Comparison of ENCODE assay signal across 8 cellular contexts in the genomic region with DNA sequence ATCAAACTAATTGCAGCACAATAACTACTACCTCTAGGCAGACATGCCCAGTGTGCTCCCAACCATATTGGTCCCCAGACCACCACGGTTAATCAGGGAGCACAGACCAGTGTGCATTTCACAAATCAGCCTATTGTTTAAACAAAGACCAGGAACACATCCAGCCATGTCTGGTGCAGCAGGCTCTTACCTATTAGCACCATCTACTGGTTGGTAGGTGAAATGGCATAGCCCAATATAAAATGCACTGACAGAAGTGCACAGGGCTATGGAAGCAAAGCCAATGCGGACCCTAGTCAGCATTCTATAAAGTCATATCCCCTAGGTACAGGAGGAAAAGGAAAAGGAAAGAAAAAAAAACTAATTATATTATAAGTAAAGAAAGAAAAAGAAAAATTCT. TPM values are rescaled to one million over a fixed set of nuclear protein-coding genes. Genes with fewer than 3 reads are reported as not detected.
DNase-seq lines count a peak whose midpoint lies in the region; ATAC-seq and TF ChIP-seq lines count a peak whose summit lies in the region.

No MANE protein-coding gene starts in this region.

- no peaks in the 10 kb centered on the region for H3K4me1 ChIP-seq in esophagus muscularis mucosa

- H3K4me3 ChIP-seq in esophagus muscularis mucosa, result no peak overlapping the region

- TF ChIP-seq CTCF in esophagus muscularis mucosa (IDR thresholded peaks at IDR 0.05), result peak; percentile 16 to 46 (median 35)

- WGBS in esophagus muscularis mucosa, result 8% methylated on average over 2 of the region's 2 CpGs

- TF ChIP-seq POLR2A in esophagus muscularis mucosa (IDR thresholded peaks at IDR 0.05; ENCODE audit: low read depth), result no peak

- no peak overlapping the region for H3K27ac ChIP-seq in esophagus muscularis mucosa (replicated peaks in 1 of 4)

- no peaks in the 10 kb centered on the region for H3K36me3 ChIP-seq in esophagus muscularis mucosa

- peak; percentile 94 for ATAC-seq in GM21717 (IDR thresholded peaks at IDR 0.05; ENCODE audit: unreplicated experiment)

- intact Hi-C loops in esophagus muscularis mucosa (cut with DNase I), result no loop called here

- peak; percentile 0 for DNase-seq in activated CD8-positive, alpha-beta memory T cell treated with anti-CD3 and anti-CD28 coated beads, Interleukin-2, amount 50 U/mL, for 1 hour (ENCODE audit: extremely low read depth)
- DNase-seq in activated CD8-positive, alpha-beta memory T cell treated with anti-CD3 and anti-CD28 coated beads, Interleukin-2, amount 50 U/mL, for 48 hours, result no peak
- peak; percentile 55 for DNase-seq in HT-29 (ENCODE audit: low spot score)
- peak; percentile 58 for DNase-seq in OCI-M1 (lab: John Stamatoyannopoulos, UW)
- DNase-seq in esophagus muscularis mucosa (ENCODE audit: extremely low spot score), result no peak
- DNase-seq in retina, result peak; percentile 12
- DNase-seq in NCI-H187 (lab: John Stamatoyannopoulos, UW), result no peak

- H3K9me3 ChIP-seq in esophagus muscularis mucosa, result no peaks in the 10 kb centered on the region

- no peak for TF ChIP-seq EP300 in esophagus muscularis mucosa (IDR thresholded peaks at IDR 0.05)

- no peaks in the 10 kb centered on the region for H3K27me3 ChIP-seq in esophagus muscularis mucosa

RNA-seq across cellular contexts. Expression of a gene that starts 15.5 kb away (rescaled TPM):
- not detected in 2 replicates for total RNA-seq in HT-29 (2014; rRNA removed; shearing (Covaris generic))
- total RNA-seq in esophagus muscularis mucosa, result not detected

Comparison
In these comparisons a context has a peak if more than half of its experiments do, and no peak if none do; other contexts are left out.
1. DNase-seq: peak in activated CD8-positive, alpha-beta memory T cell treated with anti-CD3 and anti-CD28 coated beads, Interleukin-2, amount 50 U/mL, for 1 hour (single experiment), HT-29 (single experiment), OCI-M1 (single experiment) and retina (single experiment); none in activated CD8-positive, alpha-beta memory T cell treated with anti-CD3 and anti-CD28 coated beads, Interleukin-2, amount 50 U/mL, for 48 hours (single experiment), esophagus muscularis mucosa (single experiment) and NCI-H187 (0 of 2).